ENCODE assay signal across 8 cellular contexts in genomic region chr5:97838214-97838613, GRCh38.
DNase-seq lines count a peak whose midpoint lies in the region; ATAC-seq, FAIRE-seq and TF ChIP-seq lines count a peak whose summit lies in the region.

No MANE protein-coding gene starts in this region.

- no TSS peak for BruUV-seq in IMR-90 (replicated peaks; lab: Mats Ljungman, UMichigan)

- H3K9ac ChIP-seq in IMR-90 (ENCODE audit: low read depth, low read length): no peak overlapping the region

- no peak overlapping the region for H3K14ac ChIP-seq in IMR-90 (replicated peaks; ENCODE audit: low read depth, low read length)

- H3K4me3 ChIP-seq in GM12864 (ENCODE audit: low read depth, low read length): no peak overlapping the region
- no peak overlapping the region for H3K4me3 ChIP-seq in IMR-90 (ENCODE audit: insufficient read depth, low read depth, low read length)
- no peak overlapping the region for H3K4me3 ChIP-seq in aorta (ENCODE audit: low read length in 2 of 2)

- no CpG with 5 or more reads among the region's 1 CpG for WGBS in IMR-90 (ENCODE audit: extremely low coverage in 2 of 2, insufficient read length in 1 of 2), 2 experiments
- WGBS in aorta, 2 donors: 1 to 3% methylated on average over 1 of the region's 1 CpG

- H3K9me3 ChIP-seq in IMR-90 (ENCODE audit: control insufficient read depth, insufficient read depth, low read length) (no peaks in the 10 kb centered on the region; the same call in 1 of the 2 replicates), aorta (ENCODE audit: control insufficient read depth, low read length) (no peaks in the 10 kb centered on the region)

- H4K5ac ChIP-seq in IMR-90 (ENCODE audit: low read depth, low read length): no peak overlapping the region

- no peak overlapping the region for H3K56ac ChIP-seq in IMR-90 (ENCODE audit: extremely low read depth, insufficient read depth, low read length)

- no peaks in the 10 kb centered on the region for H4K20me1 ChIP-seq in IMR-90 (ENCODE audit: insufficient read depth, low read length)

- dilution Hi-C loops in IMR-90 (cut with HindIII; ENCODE audit: low sequenced_read_pairs, unreplicated experiment): no loop called here

- H2BK120ac ChIP-seq in IMR-90 (ENCODE audit: low read depth, low read length): no peak overlapping the region

- no peak overlapping the region for H2AK9ac ChIP-seq in IMR-90 (replicated peaks; ENCODE audit: low read depth, low read length, poor library complexity)

- H3K79me1 ChIP-seq in IMR-90 (ENCODE audit: low read depth in 1 of 2, low read length in 2 of 2): no peaks in the 10 kb centered on the region

- H3K4me2 ChIP-seq in IMR-90 (ENCODE audit: low read depth, low read length): no peak overlapping the region

- H4K91ac ChIP-seq in IMR-90 (ENCODE audit: insufficient read depth, low read depth, low read length): no peak overlapping the region

- POLR2A ChIA-PET in IMR-90 (lab: Charles Lee; ENCODE audit: unreplicated experiment): no interaction called here

- no peak overlapping the region for H4K8ac ChIP-seq in IMR-90 (ENCODE audit: low read depth in 2 of 2, low read length in 2 of 2)

- peak; percentile 97 for ATAC-seq in GM21737 (IDR thresholded peaks at IDR 0.05; ENCODE audit: unreplicated experiment)
- ATAC-seq in IMR-90 (ENCODE audit: low read depth): peak; percentile 89
- peak; percentile 63 for ATAC-seq in aorta (ENCODE audit: low FRiP score)

- H3K27ac ChIP-seq in IMR-90 (ENCODE audit: insufficient read depth, low read length) (no peak overlapping the region), aorta (ENCODE audit: low read depth in 1 of 2, low read length in 2 of 2) (no peak overlapping the region)

- TF ChIP-seq RAD21 in IMR-90 (IDR thresholded peaks at IDR 0.05; ENCODE audit: low read length): no peak

- H2AFZ ChIP-seq in IMR-90 (replicated peaks; ENCODE audit: low read length, poor library complexity): no peak overlapping the region

- H3K36me3 ChIP-seq in IMR-90 (ENCODE audit: control insufficient read depth, insufficient read depth, low read length) (no peaks in the 10 kb centered on the region), aorta (ENCODE audit: control insufficient read depth in 1 of 2, insufficient read depth in 2 of 2, low read length in 1 of 2) (no peaks in the 10 kb centered on the region)

- H3K4me1 ChIP-seq in IMR-90 (ENCODE audit: control insufficient read depth, insufficient read depth, low read length): peaks cover 3% of the 10 kb centered on the region
- H3K4me1 ChIP-seq in aorta (ENCODE audit: control insufficient read depth in 1 of 2, insufficient read depth in 2 of 2, low read length in 2 of 2): no peaks in the 10 kb centered on the region

- DNase-seq in GM12864 (ENCODE audit: low read depth) (peak; percentile 5), IMR-90 (peak; percentile 99), aorta (no peak), occipital lobe (lab: John Stamatoyannopoulos, UW) (no peak), nucleus accumbens (lab: John Stamatoyannopoulos, UW) (no peak)
- DNase-seq in activated effector memory CD4-positive, alpha-beta T cell treated with Interleukin-2 at 50 U/mL for 16 hours: no peak

- H3K27me3 ChIP-seq in IMR-90 (ENCODE audit: control insufficient read depth, insufficient read depth, low read length): peaks cover 5% of the 10 kb centered on the region
- no peaks in the 10 kb centered on the region for H3K27me3 ChIP-seq in aorta (ENCODE audit: control insufficient read depth in 1 of 2, insufficient read depth in 2 of 2, low read length in 1 of 2)

- peak; percentile 89 for FAIRE-seq in endometrium (lab: Jason Lieb, UNC)

- H3K23ac ChIP-seq in IMR-90 (ENCODE audit: low read depth, low read length): no peak overlapping the region

- no peaks in the 10 kb centered on the region for H3K9me1 ChIP-seq in IMR-90 (ENCODE audit: insufficient read depth, low read length)

- TF ChIP-seq CTCF in GM12864 (IDR thresholded peaks at IDR 0.05; ENCODE audit: low read depth, low read length, missing control alignments): no peak
- no peak for TF ChIP-seq CTCF in IMR-90 (conservative IDR thresholded peaks at IDR 0.05; ENCODE audit: low read depth, low read length)

- H3K4ac ChIP-seq in IMR-90 (ENCODE audit: low read depth, low read length): no peak overlapping the region

- in situ Hi-C loops in IMR-90 (cut with MboI; ENCODE audit: low sequenced_read_pairs): no loop called here

- TF ChIP-seq POLR2A in IMR-90 (IDR thresholded peaks at IDR 0.05; ENCODE audit: low read depth, low read length): no peak

- H2AK5ac ChIP-seq in IMR-90 (ENCODE audit: low read depth, low read length): no peak overlapping the region

- intact Hi-C loops in IMR-90 (cut with micrococcal nuclease): loop anchor here (2.0 to 10.0 kb wide), 2 partner anchors 517 to 931 kb away; no protein-coding TSS in a partner anchor
- intact Hi-C loops in aorta (cut with DNase I): no loop called here

- no peak overlapping the region for H2BK5ac ChIP-seq in IMR-90 (ENCODE audit: low read depth, low read length, poor library complexity, severe bottlenecking)

- H2BK15ac ChIP-seq in IMR-90 (ENCODE audit: low read depth, low read length): no peak overlapping the region

- CTCF ChIA-PET in IMR-90 (lab: Yijun Ruan, JAX): no interaction called here

- H3K18ac ChIP-seq in IMR-90 (ENCODE audit: low read depth, low read length): no peak overlapping the region

- H2BK20ac ChIP-seq in IMR-90 (ENCODE audit: low read depth, low read length): no peak overlapping the region

TF ChIP-seq in IMR-90, 13 proteins besides CTCF, POLR2A, EP300 and RAD21:
- TF ChIP-seq BHLHE40 (IDR thresholded peaks at IDR 0.05; ENCODE audit: low read depth, low read length): peak; percentile 76; the same call in 1 of the 2 replicates
- no peak for TF ChIP-seq MXI1 (IDR thresholded peaks at IDR 0.05; ENCODE audit: borderline replicate concordance, low read depth, low read length)
- peak; percentile 99 for TF ChIP-seq FOS (IDR thresholded peaks at IDR 0.05; ENCODE audit: low read depth, low read length)
- no peak for TF ChIP-seq RCOR1 (IDR thresholded peaks at IDR 0.05; ENCODE audit: insufficient replicate concordance, low read length)
- TF ChIP-seq CEBPB (IDR thresholded peaks at IDR 0.05; ENCODE audit: low read depth, low read length): peak; percentile 77
- no peak for TF ChIP-seq MAFK (IDR thresholded peaks at IDR 0.05; ENCODE audit: low read depth, low read length)
- no peak for TF ChIP-seq USF2 (IDR thresholded peaks at IDR 0.05; ENCODE audit: low read depth, low read length)
- no peak for TF ChIP-seq CHD1 (IDR thresholded peaks at IDR 0.05; ENCODE audit: low read depth, low read length)
- TF ChIP-seq NFE2L2 (IDR thresholded peaks at IDR 0.05; ENCODE audit: low read depth, low read length): no peak
- no peak for TF ChIP-seq RFX5 (IDR thresholded peaks at IDR 0.05; ENCODE audit: low read depth, low read length)
- no peak for TF ChIP-seq MAZ (IDR thresholded peaks at IDR 0.05; ENCODE audit: borderline replicate concordance, low read depth, low read length)
- 0 out of 2 replicates have a peak, but pooled peaks have one; percentile 7 for TF ChIP-seq SMC3 (IDR thresholded peaks at IDR 0.05; ENCODE audit: low read depth, low read length)
- TF ChIP-seq ELK1 (IDR thresholded peaks at IDR 0.05; ENCODE audit: borderline replicate concordance, low read depth, low read length): no peak
TF ChIP-seq in IMR-90: peak in this region for 4.

Comparison
In these comparisons a context has a peak if more than half of its experiments do, and no peak if none do; other contexts are left out.
1. DNase-seq: peak in GM12864 (single experiment) and IMR-90 (single experiment); none in aorta (0 of 2), occipital lobe (single experiment), nucleus accumbens (0 of 56) and activated effector memory CD4-positive, alpha-beta T cell treated with Interleukin-2 at 50 U/mL for 16 hours (single experiment).
2. Peak in every context shown above with its lines, with median percentiles within 50 percentile points of each other: ATAC-seq.